Comparison of ENCODE assay signal across 24 cellular contexts in genomic region chr6:25270559-25270958, GRCh38. TPM values are rescaled to one million over a fixed set of nuclear protein-coding genes. Genes with fewer than 3 reads are reported as not detected.
DNase-seq lines count a peak whose midpoint lies in the region; ATAC-seq, FAIRE-seq and TF ChIP-seq lines count a peak whose summit lies in the region.
"Had no signal": no experiment of that assay in that cellular context is flagged by ENCODE, and none has a peak within 500 bp of the region (broad histone marks: within the 10 kb centered on the region; RNA-seq: fewer than 3 reads in every experiment).

No MANE protein-coding gene starts in this region.

- H3K27me3 ChIP-seq in HepG2 (ENCODE audit: control insufficient read depth in 1 of 2, insufficient read depth in 2 of 2, low read length in 2 of 2) (no peaks in the 10 kb centered on the region), right lobe of liver (no peaks in the 10 kb centered on the region)
- H3K27me3 ChIP-seq: BE2C; BLaER1 treated with 17β-estradiol and CSF1 and Interleukin-3, amounts not matched to agents 10 nM and 100 nM had no signal

- H3K4me3 ChIP-seq in HepG2 (replicated peaks in 1 of 3; ENCODE audit: insufficient read depth in 1 of 3, low read depth in 2 of 3, low read length in 3 of 3) (no peak overlapping the region), right lobe of liver (no peak overlapping the region)
- H3K4me3 ChIP-seq: A549; BLaER1 treated with 17β-estradiol and CSF1 and Interleukin-3, amounts not matched to agents 10 nM and 100 nM; GM12878; GM23338 had no signal

- peaks cover 5% of the 10 kb centered on the region for H3K4me1 Mint-ChIP-seq in WTC11

- H3K27ac ChIP-seq in HepG2 (ENCODE audit: extremely low read length, insufficient read depth, low read length) = no peak overlapping the region
- no peak overlapping the region for H3K27ac ChIP-seq in right lobe of liver
- H3K27ac ChIP-seq: A549; BLaER1 treated with 17β-estradiol and CSF1 and Interleukin-3, amounts not matched to agents 10 nM and 100 nM had no signal

- H4K20me1 ChIP-seq in HepG2 (ENCODE audit: insufficient read depth, low read length) = no peaks in the 10 kb centered on the region
- H4K20me1 ChIP-seq: BLaER1 treated with 17β-estradiol and CSF1 and Interleukin-3, amounts not matched to agents 10 nM and 100 nM had no signal

- TF ChIP-seq CTCF in HepG2 (CRISPR knock-in tag; IDR thresholded peaks at IDR 0.05) = no peak
- no peak for TF ChIP-seq CTCF in right lobe of liver (IDR thresholded peaks at IDR 0.05)
- no peak for TF ChIP-seq CTCF in WTC11 (IDR thresholded peaks at IDR 0.05)

- H3K27ac Mint-ChIP-seq in WTC11 = no peak overlapping the region
- H3K27ac Mint-ChIP-seq: CD14-positive monocyte; CD4-positive, alpha-beta T cell; CD8-positive, alpha-beta memory T cell; GM23338; H9 had no signal

- no peak overlapping the region for H3K4me3 Mint-ChIP-seq in WTC11
- H3K4me3 Mint-ChIP-seq: CD14-positive monocyte; CD4-positive, alpha-beta T cell; CD8-positive, alpha-beta memory T cell; GM23338; H9 had no signal

- POLR2A ChIA-PET in HepG2 (lab: Yijun Ruan, JAX) (no interaction called here), WTC11 (lab: Charles Lee) (no interaction called here)

- TF ChIP-seq EP300 in HepG2 (IDR thresholded peaks at IDR 0.05; ENCODE audit: low read depth in 2 of 2, low read length in 2 of 2) (peak in 1 of 2 experiments; percentile 70; a peak in 2 of 4 replicates), HepG2 (CRISPR knock-in tag; IDR thresholded peaks at IDR 0.05; ENCODE audit: borderline replicate concordance) (peak; percentile 48; the same call in 1 of the 2 replicates)

- H3K79me2 ChIP-seq in HepG2 (ENCODE audit: insufficient read depth, low read length) = no peaks in the 10 kb centered on the region

- DNase-seq in HepG2 (ENCODE audit: low spot score) = peak; percentile 65
- no peak for DNase-seq in right lobe of liver
- peak; percentile 79 for DNase-seq in NCI-H146 (lab: John Stamatoyannopoulos, UW)
- DNase-seq in left kidney (ENCODE audit: low read depth, low spot score) = peak; percentile 40
- DNase-seq in HK-2 (ENCODE audit: unreplicated experiment) = no peak
- no peak for DNase-seq in WTC11 (ENCODE audit: low spot score)
- DNase-seq: 8988T; ACHN; AML-193; BE2C; CD4-positive, alpha-beta T cell; CD8-positive, alpha-beta memory T cell; DMS 273 treated with DMSO at 0.1 percent for 48 hours; DND-41; GDM1; H9 had no signal

- TF ChIP-seq POLR2A in HepG2 (IDR thresholded peaks at IDR 0.05; ENCODE audit: insufficient read depth in 1 of 2, low read depth in 2 of 2, low read length in 2 of 2) (no peak), right lobe of liver (IDR thresholded peaks at IDR 0.05) (no peak)

- CTCF ChIA-PET in HepG2 (lab: Yijun Ruan, JAX; ENCODE audit: low intra/inter-chr PET ratio, low total read pairs) = no interaction called here
- CTCF ChIA-PET in WTC11 (lab: Charles Lee) = interaction anchor here (0.5 to 0.9 kb wide), 4 partner anchors 9 to 1292 kb away, joined by 3 to 5 read pairs (median 3); partner anchors contain the start of gene CARMIL1

- H3K9ac ChIP-seq in HepG2 (ENCODE audit: insufficient read depth, low read depth, low read length) = no peak overlapping the region
- H3K9ac ChIP-seq: BLaER1 treated with 17β-estradiol and CSF1 and Interleukin-3, amounts not matched to agents 10 nM and 100 nM had no signal

- ATAC-seq in HepG2 = peak; percentile 73
- ATAC-seq in right lobe of liver = no peak
- ATAC-seq in WTC11 = no peak
- ATAC-seq: A549, GM12878, GM23338, HCT116 had no signal

- H2AFZ ChIP-seq in HepG2 (ENCODE audit: low read length) = no peak overlapping the region
- H2AFZ ChIP-seq: GM23338 had no signal

- H3K4me2 ChIP-seq in HepG2 (ENCODE audit: low read depth, low read length) = peak overlapping the region; percentile 9; the same call in 1 of the 2 replicates
- H3K4me2 ChIP-seq: A549; BLaER1 treated with 17β-estradiol and CSF1 and Interleukin-3, amounts not matched to agents 10 nM and 100 nM; GM23338 had no signal

- no peaks in the 10 kb centered on the region for H3K36me3 ChIP-seq in HepG2 (replicated peaks in 1 of 2; ENCODE audit: control insufficient read depth in 1 of 2, insufficient read depth in 2 of 2, low read length in 2 of 2)
- H3K36me3 ChIP-seq in right lobe of liver = no peaks in the 10 kb centered on the region
- H3K36me3 ChIP-seq: BE2C; BLaER1 treated with 17β-estradiol and CSF1 and Interleukin-3, amounts not matched to agents 10 nM and 100 nM had no signal

- no TSS peak for BruUV-seq in HepG2 (replicated peaks; lab: Mats Ljungman, UMichigan)

- H3K27me3 Mint-ChIP-seq in WTC11 (ENCODE audit: low read depth) = no peaks in the 10 kb centered on the region

- H3K4me1 ChIP-seq in HepG2 (ENCODE audit: insufficient read depth, low read length) (peaks cover 18% of the 10 kb centered on the region), right lobe of liver (no peaks in the 10 kb centered on the region)
- H3K4me1 ChIP-seq: A549, BE2C had no signal

- in situ Hi-C loops in HepG2 (cut with HindIII; ENCODE audit: extremely low pct_ligation_motif_present, low pct_unique_long_range_greater_than_20kb) = loop anchor here (5.0 to 25.0 kb wide), 2 partner anchors 222 to 617 kb away; no protein-coding TSS in a partner anchor

- no peak for TF ChIP-seq RAD21 in HepG2 (CRISPR knock-in tag; IDR thresholded peaks at IDR 0.05)

- no peaks in the 10 kb centered on the region for H3K36me3 Mint-ChIP-seq in WTC11
- H3K36me3 Mint-ChIP-seq: CD14-positive monocyte; CD8-positive, alpha-beta memory T cell had no signal

- intact Hi-C loops in HepG2 (cut with micrococcal nuclease; ENCODE audit: unreplicated experiment) (no loop called here), right lobe of liver (cut with DNase I) (loop anchor here in 1 of 2 donors (10.0 kb wide), 1 partner anchor 224 kb away; no protein-coding TSS in a partner anchor)

- peaks cover 7% of the 10 kb centered on the region for H3K9me3 Mint-ChIP-seq in WTC11
- H3K9me3 Mint-ChIP-seq: CD4-positive, alpha-beta T cell; CD8-positive, alpha-beta memory T cell; GM23338 had no signal

- no peak for FAIRE-seq in HepG2 (lab: Jason Lieb, UNC)
- FAIRE-seq: A549, D721Med, GM12878, GM19239 had no signal

- H3K9me3 ChIP-seq in HepG2 (ENCODE audit: low read length) = no peaks in the 10 kb centered on the region
- H3K9me3 ChIP-seq in right lobe of liver = no peaks in the 10 kb centered on the region
- H3K9me3 ChIP-seq: A549; BE2C; BLaER1 treated with 17β-estradiol and CSF1 and Interleukin-3, amounts not matched to agents 10 nM and 100 nM had no signal

TF ChIP-seq in HepG2, 621 proteins besides CTCF, POLR2A, EP300 and RAD21 (continues in another document):
- no peak for TF ChIP-seq HNRNPH1 (optimal IDR thresholded peaks at IDR 0.05; ENCODE audit: low read depth, low read length)
- no peak for TF ChIP-seq TBX2 (CRISPR knock-in tag; IDR thresholded peaks at IDR 0.05; ENCODE audit: borderline replicate concordance)
- no peak for TF ChIP-seq TBL1XR1 (IDR thresholded peaks at IDR 0.05; ENCODE audit: borderline replicate concordance, low read length, partially characterized antibody)
- TF ChIP-seq NR3C1 (CRISPR knock-in tag; IDR thresholded peaks at IDR 0.05) = no peak
- peak; percentile 88 for TF ChIP-seq BCL6 (CRISPR knock-in tag; IDR thresholded peaks at IDR 0.05)
- no peak for TF ChIP-seq ZNF33B (CRISPR knock-in tag; IDR thresholded peaks at IDR 0.05)
- TF ChIP-seq ZBTB42 (CRISPR knock-in tag; IDR thresholded peaks at IDR 0.05) = no peak
- TF ChIP-seq GPN1 (CRISPR knock-in tag; IDR thresholded peaks at IDR 0.05; ENCODE audit: borderline replicate concordance) = no peak

TF ChIP-seq in WTC11, 78 proteins besides CTCF, POLR2A, EP300 and RAD21 (continues in another document):
- TF ChIP-seq ZNF425 (CRISPR knock-in tag; conservative IDR thresholded peaks at IDR 0.05) = no peak
- TF ChIP-seq NFATC4 (CRISPR knock-in tag; IDR thresholded peaks at IDR 0.05) = no peak
- no peak for TF ChIP-seq TP53 (CRISPR knock-in tag; IDR thresholded peaks at IDR 0.05)

RNA-seq across cellular contexts. Expression of gene CARMIL1, which starts 8.6 kb away (rescaled TPM):
- total RNA-seq in HepG2 (2016; rRNA removed; fragmentation: Illumina TruSeq; extraction: Trizol) (2.6 and 2.9 TPM in 2 replicates), right lobe of liver (1 to 10 TPM; 3.3 to 8.6 (median 4.6) TPM), WTC11 (2021) (35.1 to 37.6 TPM (median 36.2 TPM) in 3 replicates)
- total RNA-seq in HepG2 (2016; cell fraction: cytosol; rRNA removed; fragmentation: Illumina TruSeq; extraction: Trizol; ENCODE audit: low read depth) = 0.62 and 0.71 TPM in 2 replicates
- 2.5 TPM in 2 replicates for total RNA-seq in HepG2 (2016; cell fraction: insoluble cytoplasmic fraction; rRNA removed; fragmentation: Illumina TruSeq; extraction: Trizol)
- total RNA-seq in HepG2 (2016; cell fraction: membrane; rRNA removed; fragmentation: Illumina TruSeq; extraction: Trizol) = 0.96 and 0.99 TPM in 2 replicates
- total RNA-seq in HepG2 (2016; cell fraction: nucleus; rRNA removed; fragmentation: Illumina TruSeq; extraction: Trizol) = 2.9 and 3.2 TPM in 2 replicates
- polyA plus RNA-seq in HepG2 (2011; rRNA removed) = 1.4 and 1.8 TPM in 2 replicates
- polyA plus RNA-seq in HepG2 (2011; cell fraction: cytosol; rRNA removed) = 1.1 and 1.2 TPM in 2 replicates
- polyA plus RNA-seq in HepG2 (2011; cell fraction: nucleus; rRNA removed) = 1.3 TPM in 2 replicates
- polyA plus RNA-seq in HepG2 (2012) = 1.3 and 2.3 TPM in 2 replicates
- 0.12 and 0.16 TPM in 2 replicates for polyA plus RNA-seq in HepG2 (2016; cell fraction: cytosol; fragmentation: Illumina TruSeq; extraction: Trizol; ENCODE audit: low read depth)
- 1.6 and 2.0 TPM in 2 replicates for polyA plus RNA-seq in HepG2 (2016; cell fraction: insoluble cytoplasmic fraction; fragmentation: Illumina TruSeq; extraction: Trizol; ENCODE audit: low read depth)
- polyA plus RNA-seq in HepG2 (2016; cell fraction: membrane; fragmentation: Illumina TruSeq; extraction: Trizol; ENCODE audit: low read depth) = 0.38 and 0.58 TPM in 2 replicates
- polyA plus RNA-seq in HepG2 (2016; cell fraction: nucleus; fragmentation: Illumina TruSeq; extraction: Trizol; ENCODE audit: insufficient read depth, low read depth) = 1.9 and 2.5 TPM in 2 replicates
- polyA minus RNA-seq in HepG2 (2011; rRNA and poly(A)+ RNA removed; ENCODE audit: low replicate concordance) = 1.8 and 15.1 TPM in 2 replicates
- polyA minus RNA-seq in HepG2 (2011; cell fraction: cytosol; rRNA and poly(A)+ RNA removed) = 1.8 and 1.9 TPM in 2 replicates
- polyA minus RNA-seq in HepG2 (2011; cell fraction: nucleus; rRNA and poly(A)+ RNA removed) = 4.6 and 7.1 TPM in 2 replicates
- polyA plus RNA-seq: CD8-positive, alpha-beta memory T cell had no signal

Comparison
In these comparisons a context has a peak if more than half of its experiments do, and no peak if none do; other contexts are left out.
1. DNase-seq: peak in HepG2 (single experiment), NCI-H146 (single experiment) and left kidney (single experiment); none in right lobe of liver (0 of 3), HK-2 (single experiment) and WTC11 (single experiment).
2. Of the 50 proteins assayed by ChIP-seq in both HepG2 and WTC11: peak only in HepG2: FOXJ3, FOXK1, FOXP4, MLX, SMAD3, TCF7 and 1 more; only in WTC11: none; in both: none; in neither: 39; mixed calls (peak in some experiments, not most) for 4.